Comparison of ENCODE assay signal across 8 cellular contexts in the genomic region with DNA sequence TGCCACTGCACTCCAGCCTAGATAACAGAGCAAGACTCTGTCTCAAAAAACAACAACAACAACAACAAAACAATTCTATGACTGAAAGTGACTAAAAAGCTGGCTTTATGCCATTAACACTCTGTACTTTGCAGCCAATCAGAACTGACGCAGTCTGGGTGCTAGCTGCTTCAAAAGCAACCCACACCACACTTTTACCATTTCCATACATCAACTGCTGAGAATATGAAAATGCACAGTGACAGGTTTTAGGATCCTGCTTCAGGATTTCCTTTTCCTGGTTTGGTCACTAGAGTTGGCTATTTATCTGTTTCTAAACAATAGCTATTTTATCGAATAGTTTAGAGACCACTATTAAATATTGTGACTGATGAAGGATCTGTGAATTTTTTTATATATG. TPM values are rescaled to one million over a fixed set of nuclear protein-coding genes. Genes with fewer than 3 reads are reported as not detected.
"Had no signal": no experiment of that assay in that cellular context is flagged by ENCODE, and none has a peak within 500 bp of the region (broad histone marks: within the 10 kb centered on the region; RNA-seq: fewer than 3 reads in every experiment).

No MANE protein-coding gene starts in this region.

- DNase-seq: H9, HCEC 1CT had no signal

- ATAC-seq: GM23338, HepG2 had no signal

- H3K27ac ChIP-seq: HL-60 had no signal

- H2AFZ ChIP-seq: GM23338 had no signal

- H3K4me3 ChIP-seq: GM23338 had no signal

- FAIRE-seq: H1, H54, HepG2 had no signal

- H3K4me2 ChIP-seq: GM23338 had no signal

RNA-seq across cellular contexts. Expression of a gene that starts 54.1 kb away (rescaled TPM):
- total RNA-seq: HT1080 had no signal
